In genomic region chr13:99342723-99343315, GRCh38 we compare ENCODE assay signal across 1 cellular context.
TF ChIP-seq lines count a peak whose summit lies in the region.

No MANE protein-coding gene starts in this region.

TF ChIP-seq in HCT116, 20 proteins besides CTCF, POLR2A, EP300 and RAD21:
- TF ChIP-seq ATF3 (IDR thresholded peaks at IDR 0.05) = no peak
- TF ChIP-seq REST (IDR thresholded peaks at IDR 0.05; ENCODE audit: low read depth) = no peak
